In the genomic region with DNA sequence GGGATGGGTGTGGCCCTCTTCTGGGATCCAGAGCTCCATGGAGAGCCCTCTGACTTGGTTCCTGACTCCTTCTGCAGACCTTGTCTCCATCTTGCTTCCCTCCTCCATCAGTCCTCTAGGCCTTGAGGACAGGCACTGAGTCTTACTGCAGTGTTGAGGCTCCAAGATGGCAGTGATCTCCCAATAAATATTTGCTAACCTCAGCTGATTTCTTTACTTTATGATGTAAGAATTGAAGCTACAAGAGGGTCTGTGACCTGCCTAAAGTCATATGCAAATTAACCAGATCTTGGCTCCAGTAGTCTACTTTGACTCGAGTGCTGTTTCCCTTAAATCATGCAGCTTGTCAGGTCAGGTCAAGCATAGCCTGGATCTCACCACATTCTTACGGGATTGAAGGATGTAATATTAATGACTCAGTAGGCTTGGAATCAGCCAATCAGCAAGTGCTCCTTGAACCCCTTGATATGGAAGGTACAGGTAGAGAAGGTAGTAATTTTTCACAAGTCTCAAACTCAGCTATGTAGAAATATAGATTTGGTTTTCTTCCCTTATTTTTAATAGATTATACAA, we compare ENCODE assay signal across 20 cellular contexts.
DNase-seq lines count a peak whose midpoint lies in the region; ATAC-seq and TF ChIP-seq lines count a peak whose summit lies in the region.
"Had no signal": no experiment of that assay in that cellular context is flagged by ENCODE, and none has a peak within 500 bp of the region (broad histone marks: within the 10 kb centered on the region; RNA-seq: fewer than 3 reads in every experiment).

No MANE protein-coding gene starts in this region.

- no peaks in the 10 kb centered on the region for H3K36me3 Mint-ChIP-seq in osteocyte (ENCODE audit: unreplicated experiment)
- H3K36me3 Mint-ChIP-seq: CD4-positive, alpha-beta memory T cell had no signal

- H3K9me3 Mint-ChIP-seq in osteocyte (ENCODE audit: unreplicated experiment), result peaks cover 9% of the 10 kb centered on the region
- H3K9me3 Mint-ChIP-seq: GM23338 had no signal

- CTCF ChIA-PET in RWPE1 (lab: Yijun Ruan, JAX), result interaction anchor here (0.6 kb wide), 2 partner anchors 129 to 1387 kb away, joined by 3 to 5 read pairs; no protein-coding TSS in a partner anchor

- no peak overlapping the region for H3K27ac Mint-ChIP-seq in osteocyte (ENCODE audit: unreplicated experiment)
- H3K27ac Mint-ChIP-seq: CD4-positive, alpha-beta memory T cell; GM23338 had no signal

- ATAC-seq in foreskin keratinocyte, result no peak
- ATAC-seq in SK-N-SH treated with all-trans-retinoic acid at 6 μM for 48 hours, result no peak
- ATAC-seq: GM23338, PC-3, Right ventricle myocardium inferior had no signal

- POLR2A ChIA-PET in RWPE1 (lab: Yijun Ruan, JAX; ENCODE audit: low non-redundant PET), result no interaction called here

- no peak overlapping the region for H3K4me3 Mint-ChIP-seq in osteocyte (ENCODE audit: unreplicated experiment)
- H3K4me3 Mint-ChIP-seq: CD4-positive, alpha-beta memory T cell; GM23338 had no signal

- no peak overlapping the region for H3K4me3 ChIP-seq in effector memory CD4-positive, alpha-beta T cell (ENCODE audit: insufficient read depth, low read depth, low read length, poor library complexity, severe bottlenecking)
- H3K4me3 ChIP-seq: GM23338 had no signal

- no peaks in the 10 kb centered on the region for H3K9me3 ChIP-seq in effector memory CD4-positive, alpha-beta T cell (ENCODE audit: control insufficient read depth, low read length)
- H3K9me3 ChIP-seq: BE2C had no signal

- H3K4me1 Mint-ChIP-seq in osteocyte (ENCODE audit: unreplicated experiment), result peaks cover 3% of the 10 kb centered on the region
- H3K4me1 Mint-ChIP-seq: CD4-positive, alpha-beta memory T cell; GM23338 had no signal

- no peak overlapping the region for H3K27ac ChIP-seq in RWPE1
- no peak overlapping the region for H3K27ac ChIP-seq in foreskin keratinocyte
- no peak overlapping the region for H3K27ac ChIP-seq in effector memory CD4-positive, alpha-beta T cell (ENCODE audit: insufficient read depth, low read length, poor library complexity, severe bottlenecking)

- no peaks in the 10 kb centered on the region for H3K4me1 ChIP-seq in foreskin keratinocyte
- no peaks in the 10 kb centered on the region for H3K4me1 ChIP-seq in effector memory CD4-positive, alpha-beta T cell (ENCODE audit: control insufficient read depth, insufficient read depth, low read length, poor library complexity, severe bottlenecking)
- H3K4me1 ChIP-seq: BE2C had no signal

- H3K36me3 ChIP-seq in effector memory CD4-positive, alpha-beta T cell (ENCODE audit: control insufficient read depth, insufficient read depth, low read length), result no peaks in the 10 kb centered on the region
- H3K36me3 ChIP-seq: BE2C had no signal

- TF ChIP-seq CTCF in RWPE1 (conservative IDR thresholded peaks at IDR 0.05; ENCODE audit: low read depth), result no peak
- no peak for TF ChIP-seq CTCF in foreskin keratinocyte (conservative IDR thresholded peaks at IDR 0.05)
- no peak for TF ChIP-seq CTCF in osteocyte (IDR thresholded peaks at IDR 0.05)

- peak; percentile 6 for DNase-seq in HCEC 1CT
- peak; percentile 8 for DNase-seq in RWPE1 (ENCODE audit: low spot score)
- DNase-seq in foreskin keratinocyte, result peak; percentile 25 to 59
- DNase-seq in osteocyte (ENCODE audit: extremely low spot score, unreplicated experiment), result peak; percentile 59
- DNase-seq in effector memory CD4-positive, alpha-beta T cell, result no peak
- no peak for DNase-seq in activated CD4-positive, alpha-beta T cell treated with anti-CD3 and anti-CD28 coated beads for 48 hours
- DNase-seq: BE2C; CD4-positive, alpha-beta memory T cell; DND-41; GF-D8; KBM-7; MM.1S; NCI-H1105; NCI-H1694 treated with DMSO at 0.1 percent for 48 hours; NCI-H69; NK-92 treated with Interleukin-12 subunit alpha and Interleukin-12 subunit beta, amount 100 ng/mL, for 24 hours; PC-3 had no signal

- H3K27me3 ChIP-seq in foreskin keratinocyte, result peaks cover under 1% of the 10 kb centered on the region
- no peaks in the 10 kb centered on the region for H3K27me3 ChIP-seq in effector memory CD4-positive, alpha-beta T cell (replicated peaks; ENCODE audit: control insufficient read depth, insufficient read depth, low read length, poor library complexity, severe bottlenecking)
- H3K27me3 ChIP-seq: BE2C had no signal

- H3K27me3 Mint-ChIP-seq in osteocyte (ENCODE audit: unreplicated experiment), result no peaks in the 10 kb centered on the region
- H3K27me3 Mint-ChIP-seq: CD4-positive, alpha-beta memory T cell had no signal

TF ChIP-seq in SK-N-SH treated with all-trans-retinoic acid at 6 μM for 48 hours, 23 proteins besides CTCF, POLR2A, EP300 and RAD21:
- TF ChIP-seq TCF4 (CRISPR knock-in tag; IDR thresholded peaks at IDR 0.05; ENCODE audit: borderline replicate concordance), result no peak
- no peak for TF ChIP-seq ARNTL (CRISPR knock-in tag; IDR thresholded peaks at IDR 0.05; ENCODE audit: borderline replicate concordance, low read depth)
- TF ChIP-seq ZNF8 (CRISPR knock-in tag; IDR thresholded peaks at IDR 0.05), result no peak
- TF ChIP-seq TSHZ2 (CRISPR knock-in tag; IDR thresholded peaks at IDR 0.05), result no peak
- no peak for TF ChIP-seq GLIS3 (CRISPR knock-in tag; IDR thresholded peaks at IDR 0.05)
- TF ChIP-seq, protein P1, sequence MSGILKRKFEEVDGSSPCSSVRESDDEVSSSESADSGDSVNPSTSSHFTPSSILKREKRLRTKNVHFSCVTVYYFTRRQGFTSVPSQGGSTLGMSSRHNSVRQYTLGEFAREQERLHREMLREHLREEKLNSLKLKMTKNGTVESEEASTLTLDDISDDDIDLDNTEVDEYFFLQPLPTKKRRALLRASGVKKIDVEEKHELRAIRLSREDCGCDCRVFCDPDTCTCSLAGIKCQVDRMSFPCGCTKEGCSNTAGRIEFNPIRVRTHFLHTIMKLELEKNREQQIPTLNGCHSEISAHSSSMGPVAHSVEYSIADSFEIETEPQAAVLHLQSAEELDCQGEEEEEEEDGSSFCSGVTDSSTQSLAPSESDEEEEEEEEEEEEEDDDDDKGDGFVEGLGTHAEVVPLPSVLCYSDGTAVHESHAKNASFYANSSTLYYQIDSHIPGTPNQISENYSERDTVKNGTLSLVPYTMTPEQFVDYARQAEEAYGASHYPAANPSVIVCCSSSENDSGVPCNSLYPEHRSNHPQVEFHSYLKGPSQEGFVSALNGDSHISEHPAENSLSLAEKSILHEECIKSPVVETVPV (CRISPR knock-in tag; IDR thresholded peaks at IDR 0.05), result no peak
- no peak for TF ChIP-seq TOX (CRISPR knock-in tag; IDR thresholded peaks at IDR 0.05; ENCODE audit: borderline replicate concordance)
- no peak for TF ChIP-seq BACH2 (CRISPR knock-in tag; IDR thresholded peaks at IDR 0.05; ENCODE audit: borderline replicate concordance)
- no peak for TF ChIP-seq ZFP30 (CRISPR knock-in tag; IDR thresholded peaks at IDR 0.05)
- no peak for TF ChIP-seq PPARA (CRISPR knock-in tag; IDR thresholded peaks at IDR 0.05; ENCODE audit: borderline replicate concordance)
- no peak for TF ChIP-seq ZC3H10 (CRISPR knock-in tag; IDR thresholded peaks at IDR 0.05)
- no peak for TF ChIP-seq SNAI2 (CRISPR knock-in tag; IDR thresholded peaks at IDR 0.05)
- no peak for TF ChIP-seq ZNF70 (CRISPR knock-in tag; IDR thresholded peaks at IDR 0.05)
- no peak for TF ChIP-seq POU6F1 (CRISPR knock-in tag; IDR thresholded peaks at IDR 0.05; ENCODE audit: borderline replicate concordance, low read depth)

Comparison
In these comparisons a context has a peak if more than half of its experiments do, and no peak if none do; other contexts are left out.
1. DNase-seq: peak in HCEC 1CT (single experiment), RWPE1 (single experiment), foreskin keratinocyte (2 of 2) and osteocyte (single experiment); none in effector memory CD4-positive, alpha-beta T cell (0 of 3) and activated CD4-positive, alpha-beta T cell treated with anti-CD3 and anti-CD28 coated beads for 48 hours (single experiment).